Comparison of ENCODE assay signal across 21 cellular contexts in the genomic region with DNA sequence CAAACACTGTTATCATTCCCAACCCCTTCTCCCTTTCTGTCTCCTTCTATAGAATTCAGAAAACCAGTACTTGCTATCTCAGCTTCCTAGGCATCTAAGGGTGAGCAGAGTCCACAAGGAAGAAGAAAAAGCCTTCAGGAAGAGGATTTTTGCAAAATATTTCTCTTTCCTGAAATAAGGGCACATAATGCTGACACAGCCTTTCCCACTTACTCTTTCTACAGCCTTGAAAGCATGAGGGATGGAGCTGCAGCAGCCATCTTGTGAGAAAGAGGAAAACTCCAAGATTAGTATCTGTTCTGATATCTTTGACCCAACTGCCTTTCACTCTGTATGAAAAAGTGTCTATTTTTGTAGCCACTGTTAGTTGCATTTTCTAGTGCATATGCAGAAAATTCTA.
DNase-seq lines count a peak whose midpoint lies in the region; ATAC-seq, FAIRE-seq and TF ChIP-seq lines count a peak whose summit lies in the region.
"Had no signal": no experiment of that assay in that cellular context is flagged by ENCODE, and none has a peak within 500 bp of the region (broad histone marks: within the 10 kb centered on the region; RNA-seq: fewer than 3 reads in every experiment).

No MANE protein-coding gene starts in this region.

- no peak overlapping the region for H3K27ac ChIP-seq in HepG2 (ENCODE audit: extremely low read length, insufficient read depth, low read length)
- H3K27ac ChIP-seq in right lobe of liver = no peak overlapping the region
- no peak overlapping the region for H3K27ac ChIP-seq in IMR-90 (ENCODE audit: insufficient read depth, low read length)
- no peak overlapping the region for H3K27ac ChIP-seq in mesendoderm (ENCODE audit: low read depth, low read length)
- H3K27ac ChIP-seq: BLaER1 treated with 17β-estradiol and CSF1 and Interleukin-3, amounts not matched to agents 10 nM and 100 nM; C4-2B had no signal

- H3K27me3 Mint-ChIP-seq in activated CD8-positive, alpha-beta T cell treated with anti-CD3 and anti-CD28 coated beads for 36 hours = peaks cover 1% of the 10 kb centered on the region
- H3K27me3 Mint-ChIP-seq: CD4-positive, alpha-beta T cell had no signal

- H3K9me3 ChIP-seq in HepG2 (ENCODE audit: low read length) (no peaks in the 10 kb centered on the region), right lobe of liver (no peaks in the 10 kb centered on the region), IMR-90 (ENCODE audit: control insufficient read depth, insufficient read depth, low read length) (no peaks in the 10 kb centered on the region)
- H3K9me3 ChIP-seq: Caco-2 had no signal

- DNase-seq in HepG2 (ENCODE audit: low spot score) (no peak), right lobe of liver (no peak), IMR-90 (no peak), mesendoderm (no peak)
- no peak for DNase-seq in activated CD8-positive, alpha-beta T cell treated with anti-CD3 and anti-CD28 coated beads for 36 hours
- DNase-seq: 8988T; AML-193; Caco-2; Calu3; CD4-positive, alpha-beta T cell; CD8-positive, alpha-beta T cell; DMS79 treated with DMSO at 0.1 percent for 48 hours; GF-D8 had no signal

- CTCF ChIA-PET in HepG2 (lab: Yijun Ruan, JAX; ENCODE audit: low intra/inter-chr PET ratio, low total read pairs) = no interaction called here
- CTCF ChIA-PET in IMR-90 (lab: Yijun Ruan, JAX) = no interaction called here
- CTCF ChIA-PET in activated CD8-positive, alpha-beta T cell treated with anti-CD3 and anti-CD28 coated beads for 36 hours (lab: Charles Lee) = no interaction called here

- no peak overlapping the region for H2AK5ac ChIP-seq in IMR-90 (ENCODE audit: low read depth, low read length)
- no peak overlapping the region for H2AK5ac ChIP-seq in mesendoderm (ENCODE audit: low read length)

- H2AK9ac ChIP-seq in IMR-90 (replicated peaks; ENCODE audit: low read depth, low read length, poor library complexity) = no peak overlapping the region

- no peak overlapping the region for H3K4me3 Mint-ChIP-seq in activated CD8-positive, alpha-beta T cell treated with anti-CD3 and anti-CD28 coated beads for 36 hours
- H3K4me3 Mint-ChIP-seq: B cell; CD4-positive, alpha-beta T cell; CD8-positive, alpha-beta T cell had no signal

- H3K9me3 Mint-ChIP-seq in activated CD8-positive, alpha-beta T cell treated with anti-CD3 and anti-CD28 coated beads for 36 hours = no peaks in the 10 kb centered on the region
- H3K9me3 Mint-ChIP-seq: CD8-positive, alpha-beta T cell had no signal

- dilution Hi-C loops in IMR-90 (cut with HindIII; ENCODE audit: low sequenced_read_pairs, unreplicated experiment) = no loop called here

- H3K9ac ChIP-seq in HepG2 (ENCODE audit: insufficient read depth, low read depth, low read length) (no peak overlapping the region), IMR-90 (ENCODE audit: low read depth, low read length) (no peak overlapping the region), mesendoderm (ENCODE audit: low read length) (no peak overlapping the region)
- H3K9ac ChIP-seq: BLaER1 treated with 17β-estradiol and CSF1 and Interleukin-3, amounts not matched to agents 10 nM and 100 nM had no signal

- no peaks in the 10 kb centered on the region for H3K4me1 Mint-ChIP-seq in activated CD8-positive, alpha-beta T cell treated with anti-CD3 and anti-CD28 coated beads for 36 hours (ENCODE audit: low read depth)

- H3K36me3 Mint-ChIP-seq in activated CD8-positive, alpha-beta T cell treated with anti-CD3 and anti-CD28 coated beads for 36 hours (ENCODE audit: low read depth) = no peaks in the 10 kb centered on the region
- H3K36me3 Mint-ChIP-seq: CD8-positive, alpha-beta T cell had no signal

- H3K4me1 ChIP-seq in HepG2 (ENCODE audit: insufficient read depth, low read length) (no peaks in the 10 kb centered on the region), right lobe of liver (no peaks in the 10 kb centered on the region), IMR-90 (ENCODE audit: control insufficient read depth, insufficient read depth, low read length) (no peaks in the 10 kb centered on the region), mesendoderm (ENCODE audit: control insufficient read depth, low read depth, low read length) (no peaks in the 10 kb centered on the region)
- H3K4me1 ChIP-seq: Caco-2 had no signal

- H3K23ac ChIP-seq in IMR-90 (ENCODE audit: low read depth, low read length) (no peak overlapping the region), mesendoderm (ENCODE audit: low read length) (no peak overlapping the region)

- no peak overlapping the region for H3K4me3 ChIP-seq in HepG2 (replicated peaks in 1 of 3; ENCODE audit: insufficient read depth in 1 of 3, low read depth in 2 of 3, low read length in 3 of 3)
- no peak overlapping the region for H3K4me3 ChIP-seq in right lobe of liver
- no peak overlapping the region for H3K4me3 ChIP-seq in IMR-90 (ENCODE audit: insufficient read depth, low read depth, low read length)
- no peak overlapping the region for H3K4me3 ChIP-seq in mesendoderm (ENCODE audit: low read length)
- H3K4me3 ChIP-seq: BLaER1 treated with 17β-estradiol and CSF1 and Interleukin-3, amounts not matched to agents 10 nM and 100 nM had no signal

- H3K27me3 ChIP-seq in HepG2 (ENCODE audit: control insufficient read depth in 1 of 2, insufficient read depth in 2 of 2, low read length in 2 of 2) = no peaks in the 10 kb centered on the region
- H3K27me3 ChIP-seq in right lobe of liver = no peaks in the 10 kb centered on the region
- H3K27me3 ChIP-seq in IMR-90 (ENCODE audit: control insufficient read depth, insufficient read depth, low read length) = peaks cover 3% of the 10 kb centered on the region; the same call in 1 of the 2 replicates
- H3K27me3 ChIP-seq in mesendoderm (ENCODE audit: insufficient read depth, low read length, poor library complexity) = no peaks in the 10 kb centered on the region
- H3K27me3 ChIP-seq: BLaER1 treated with 17β-estradiol and CSF1 and Interleukin-3, amounts not matched to agents 10 nM and 100 nM had no signal

- intact Hi-C loops in HepG2 (cut with micrococcal nuclease; ENCODE audit: unreplicated experiment) = no loop called here
- intact Hi-C loops in right lobe of liver (cut with DNase I) = no loop called here
- intact Hi-C loops in IMR-90 (cut with micrococcal nuclease) = no loop called here
- intact Hi-C loops in activated CD8-positive, alpha-beta T cell treated with anti-CD3 and anti-CD28 coated beads for 36 hours (cut with micrococcal nuclease) = no loop called here

- TF ChIP-seq CTCF in HepG2 (CRISPR knock-in tag; IDR thresholded peaks at IDR 0.05) (no peak), right lobe of liver (IDR thresholded peaks at IDR 0.05) (no peak), IMR-90 (conservative IDR thresholded peaks at IDR 0.05; ENCODE audit: low read depth, low read length) (no peak)
- TF ChIP-seq CTCF in activated CD8-positive, alpha-beta T cell treated with anti-CD3 and anti-CD28 coated beads for 36 hours (IDR thresholded peaks at IDR 0.05) = no peak

- no peak for ATAC-seq in HepG2
- no peak for ATAC-seq in right lobe of liver
- no peak for ATAC-seq in IMR-90 (ENCODE audit: low read depth)
- ATAC-seq in activated CD8-positive, alpha-beta T cell treated with anti-CD3 and anti-CD28 coated beads for 36 hours = no peak
- ATAC-seq: CD8-positive, alpha-beta T cell had no signal

- H3K27ac Mint-ChIP-seq in activated CD8-positive, alpha-beta T cell treated with anti-CD3 and anti-CD28 coated beads for 36 hours = no peak overlapping the region
- H3K27ac Mint-ChIP-seq: B cell; CD4-positive, alpha-beta T cell; CD8-positive, alpha-beta T cell had no signal

- H3K79me1 ChIP-seq in IMR-90 (ENCODE audit: low read depth in 1 of 2, low read length in 2 of 2) (no peaks in the 10 kb centered on the region), mesendoderm (ENCODE audit: low read length) (no peaks in the 10 kb centered on the region)

- H3K36me3 ChIP-seq in HepG2 (replicated peaks in 1 of 2; ENCODE audit: control insufficient read depth in 1 of 2, insufficient read depth in 2 of 2, low read length in 2 of 2) = no peaks in the 10 kb centered on the region
- no peaks in the 10 kb centered on the region for H3K36me3 ChIP-seq in right lobe of liver
- H3K36me3 ChIP-seq in IMR-90 (ENCODE audit: control insufficient read depth, insufficient read depth, low read length) = no peaks in the 10 kb centered on the region
- H3K36me3 ChIP-seq in mesendoderm (ENCODE audit: control insufficient read depth, insufficient read depth, low read length) = no peaks in the 10 kb centered on the region
- H3K36me3 ChIP-seq: BLaER1 treated with 17β-estradiol and CSF1 and Interleukin-3, amounts not matched to agents 10 nM and 100 nM had no signal

- H3K79me2 ChIP-seq in HepG2 (ENCODE audit: insufficient read depth, low read length) (no peaks in the 10 kb centered on the region), mesendoderm (ENCODE audit: control insufficient read depth, insufficient read depth, low read length) (no peaks in the 10 kb centered on the region)

- H4K91ac ChIP-seq in IMR-90 (ENCODE audit: insufficient read depth, low read depth, low read length) = no peak overlapping the region

- no peak overlapping the region for H3K4me2 ChIP-seq in HepG2 (ENCODE audit: low read depth, low read length)
- no peak overlapping the region for H3K4me2 ChIP-seq in IMR-90 (ENCODE audit: low read depth, low read length)
- no peak overlapping the region for H3K4me2 ChIP-seq in mesendoderm (ENCODE audit: low read length)
- H3K4me2 ChIP-seq: BLaER1 treated with 17β-estradiol and CSF1 and Interleukin-3, amounts not matched to agents 10 nM and 100 nM had no signal

- no peak overlapping the region for H2BK20ac ChIP-seq in IMR-90 (ENCODE audit: low read depth, low read length)

- TF ChIP-seq EP300 in HepG2 (IDR thresholded peaks at IDR 0.05; ENCODE audit: low read depth in 2 of 2, low read length in 2 of 2) (no peak), HepG2 (CRISPR knock-in tag; IDR thresholded peaks at IDR 0.05; ENCODE audit: borderline replicate concordance) (no peak)

- FAIRE-seq in HepG2 (lab: Jason Lieb, UNC) = no peak
- FAIRE-seq: A204.1, D721Med, G401.6, GM12891, GM19239 had no signal

- H4K8ac ChIP-seq in IMR-90 (ENCODE audit: low read depth in 2 of 2, low read length in 2 of 2) (no peak overlapping the region), mesendoderm (ENCODE audit: low read depth, low read length) (no peak overlapping the region)

- in situ Hi-C loops in HepG2 (cut with HindIII; ENCODE audit: extremely low pct_ligation_motif_present, low pct_unique_long_range_greater_than_20kb) (no loop called here), IMR-90 (cut with MboI; ENCODE audit: low sequenced_read_pairs) (no loop called here)

- H3K9me1 ChIP-seq in IMR-90 (ENCODE audit: insufficient read depth, low read length) = no peaks in the 10 kb centered on the region

- H3K18ac ChIP-seq in IMR-90 (ENCODE audit: low read depth, low read length) = no peak overlapping the region
- H3K18ac ChIP-seq in mesendoderm (ENCODE audit: low read length) = no peak overlapping the region

- H3K14ac ChIP-seq in IMR-90 (replicated peaks; ENCODE audit: low read depth, low read length) = no peak overlapping the region

- TF ChIP-seq POLR2A in HepG2 (IDR thresholded peaks at IDR 0.05; ENCODE audit: insufficient read depth in 1 of 2, low read depth in 2 of 2, low read length in 2 of 2) = no peak
- TF ChIP-seq POLR2A in right lobe of liver (IDR thresholded peaks at IDR 0.05) = no peak
- no peak for TF ChIP-seq POLR2A in IMR-90 (IDR thresholded peaks at IDR 0.05; ENCODE audit: low read depth, low read length)

- H4K5ac ChIP-seq in IMR-90 (ENCODE audit: low read depth, low read length) = no peak overlapping the region
- no peak overlapping the region for H4K5ac ChIP-seq in mesendoderm (ENCODE audit: low read length)

- no peak overlapping the region for H3K4ac ChIP-seq in IMR-90 (ENCODE audit: low read depth, low read length)
- H3K4ac ChIP-seq in mesendoderm (ENCODE audit: low read depth, low read length) = no peak overlapping the region

- H3K56ac ChIP-seq in IMR-90 (ENCODE audit: extremely low read depth, insufficient read depth, low read length) (no peak overlapping the region), mesendoderm (ENCODE audit: low read length) (no peak overlapping the region)

- no peak overlapping the region for H2BK15ac ChIP-seq in IMR-90 (ENCODE audit: low read depth, low read length)
- no peak overlapping the region for H2BK15ac ChIP-seq in mesendoderm (replicated peaks; ENCODE audit: low read depth)

- TF ChIP-seq RAD21 in HepG2 (CRISPR knock-in tag; IDR thresholded peaks at IDR 0.05) (no peak), IMR-90 (IDR thresholded peaks at IDR 0.05; ENCODE audit: low read length) (no peak)

- H4K20me1 ChIP-seq in HepG2 (ENCODE audit: insufficient read depth, low read length) (no peaks in the 10 kb centered on the region), IMR-90 (ENCODE audit: insufficient read depth, low read length) (no peaks in the 10 kb centered on the region)
- H4K20me1 ChIP-seq: BLaER1 treated with 17β-estradiol and CSF1 and Interleukin-3, amounts not matched to agents 10 nM and 100 nM had no signal

- POLR2A ChIA-PET in HepG2 (lab: Yijun Ruan, JAX) (no interaction called here), IMR-90 (lab: Charles Lee; ENCODE audit: unreplicated experiment) (no interaction called here)
- POLR2A ChIA-PET in activated CD8-positive, alpha-beta T cell treated with anti-CD3 and anti-CD28 coated beads for 36 hours (lab: Charles Lee) = no interaction called here

- H2BK5ac ChIP-seq in IMR-90 (ENCODE audit: low read depth, low read length, poor library complexity, severe bottlenecking) (no peak overlapping the region), mesendoderm (ENCODE audit: low read length) (no peak overlapping the region)

- H2BK120ac ChIP-seq in IMR-90 (ENCODE audit: low read depth, low read length) (no peak overlapping the region), mesendoderm (ENCODE audit: low read depth, low read length) (no peak overlapping the region)

- H2AFZ ChIP-seq in HepG2 (ENCODE audit: low read length) (no peak overlapping the region), IMR-90 (replicated peaks; ENCODE audit: low read length, poor library complexity) (no peak overlapping the region)

- no TSS peak for BruUV-seq in HepG2 (replicated peaks; lab: Mats Ljungman, UMichigan)
- no TSS peak for BruUV-seq in IMR-90 (replicated peaks; lab: Mats Ljungman, UMichigan)
